In genomic region chr6:147167009-147167408, GRCh38 we compare ENCODE assay signal across 18 cellular contexts. TPM values are rescaled to one million over a fixed set of nuclear protein-coding genes. Genes with fewer than 3 reads are reported as not detected.
A peak's percentile ranks its signal among the peaks of the same experiment; 100 is the strongest.
DNase-seq lines count a peak whose midpoint lies in the region; ATAC-seq, FAIRE-seq and TF ChIP-seq lines count a peak whose summit lies in the region.
"Had no signal": no experiment of that assay in that cellular context is flagged by ENCODE, and none has a peak within 500 bp of the region (broad histone marks: within the 10 kb centered on the region; RNA-seq: fewer than 3 reads in every experiment).

No MANE protein-coding gene starts in this region.

- POLR2A ChIA-PET in endothelial cell of umbilical vein (lab: Charles Lee): no interaction called here

- H3K27me3 ChIP-seq in GM23248 (replicated peaks; ENCODE audit: insufficient read depth) (no peaks in the 10 kb centered on the region), endothelial cell of umbilical vein (ENCODE audit: control insufficient read depth in 2 of 2, insufficient read depth in 2 of 2, low read length in 2 of 2) (no peaks in the 10 kb centered on the region), parathyroid adenoma (ENCODE audit: control insufficient read depth, insufficient read depth, low read length) (no peaks in the 10 kb centered on the region), WERI-Rb-1 (ENCODE audit: insufficient read depth, low read depth, severe bottlenecking) (no peaks in the 10 kb centered on the region)

- H2AFZ ChIP-seq in GM23248 (peak overlapping the region; percentile 62), endothelial cell of umbilical vein (ENCODE audit: low read depth, low read length) (no peak overlapping the region), parathyroid adenoma (peak overlapping the region; percentile 67)
- H2AFZ ChIP-seq: PC-9 had no signal

- in situ Hi-C loops in GM23248 (cut with MboI): no loop called here

- no peak overlapping the region for H3K4me3 Mint-ChIP-seq in mesothelial cell of epicardium
- H3K4me3 Mint-ChIP-seq: CD4-positive, CD25-positive, alpha-beta regulatory T cell had no signal

- no peak for FAIRE-seq in endothelial cell of umbilical vein (lab: Jason Lieb, UNC)
- FAIRE-seq: H54, HTR-8/SVneo had no signal

- 54 to 71% methylated on average over 1 of the region's 1 CpG for WGBS in GM23248 (ENCODE audit: low coverage in 1 of 2, low lambda C conversion rate in 2 of 2, missing lambda C conversion rate in 2 of 2), 2 experiments

- H3K4me1 ChIP-seq in GM23248 (ENCODE audit: insufficient read depth): peaks cover 42% of the 10 kb centered on the region
- H3K4me1 ChIP-seq in endothelial cell of umbilical vein (ENCODE audit: control insufficient read depth, extremely low read depth, insufficient read depth, low read length): peaks cover 21% of the 10 kb centered on the region
- H3K4me1 ChIP-seq in parathyroid adenoma: peaks cover 11% of the 10 kb centered on the region

- H3K27ac ChIP-seq in GM23248: no peak overlapping the region
- H3K27ac ChIP-seq in SK-N-MC: peak overlapping the region; percentile 86
- no peak overlapping the region for H3K27ac ChIP-seq in endothelial cell of umbilical vein (ENCODE audit: insufficient read depth, low read depth, low read length)
- peak overlapping the region; percentile 59 for H3K27ac ChIP-seq in parathyroid adenoma
- H3K27ac ChIP-seq in WERI-Rb-1: no peak overlapping the region
- H3K27ac ChIP-seq: PC-9 had no signal

- no peaks in the 10 kb centered on the region for H3K9me3 ChIP-seq in GM23248 (ENCODE audit: low read depth)
- H3K9me3 ChIP-seq in SK-N-MC (ENCODE audit: low read depth, low read length): no peaks in the 10 kb centered on the region
- no peaks in the 10 kb centered on the region for H3K9me3 ChIP-seq in endothelial cell of umbilical vein (replicated peaks; ENCODE audit: control insufficient read depth, insufficient read depth, low read length)
- H3K9me3 ChIP-seq in parathyroid adenoma (ENCODE audit: control insufficient read depth, low read length): no peaks in the 10 kb centered on the region
- no peaks in the 10 kb centered on the region for H3K9me3 ChIP-seq in WERI-Rb-1 (ENCODE audit: severe bottlenecking)

- no peaks in the 10 kb centered on the region for H3K9me3 Mint-ChIP-seq in mesothelial cell of epicardium

- H3F3A ChIP-seq in GM23248 (ENCODE audit: insufficient read depth): peaks cover 19% of the 10 kb centered on the region

- no peaks in the 10 kb centered on the region for H3K9me1 ChIP-seq in endothelial cell of umbilical vein (replicated peaks; ENCODE audit: control insufficient read depth, extremely low read depth, insufficient read depth, low read length)

- no TSS peak for BruUV-seq in endothelial cell of umbilical vein (replicated peaks; lab: Mats Ljungman, UMichigan)

- ATAC-seq in HG03342 (IDR thresholded peaks at IDR 0.05; ENCODE audit: unreplicated experiment): no peak

- no peaks in the 10 kb centered on the region for H3K27me3 Mint-ChIP-seq in mesothelial cell of epicardium (ENCODE audit: low read depth)
- H3K27me3 Mint-ChIP-seq: CD4-positive, CD25-positive, alpha-beta regulatory T cell had no signal

- CTCF ChIA-PET in endothelial cell of umbilical vein (lab: Charles Lee): no interaction called here

- DNase-seq in GM23248: peak; percentile 46
- no peak for DNase-seq in SK-N-MC (ENCODE audit: low read depth, low spot score)
- DNase-seq in endothelial cell of umbilical vein (ENCODE audit: low read depth, low spot score): no peak
- DNase-seq in mesothelial cell of epicardium (ENCODE audit: low spot score in 2 of 2, unreplicated experiment in 2 of 2): no peak
- no peak for DNase-seq in NCI-H1048 (lab: John Stamatoyannopoulos, UW)
- DNase-seq in WERI-Rb-1: no peak
- DNase-seq: ACHN; CD4-positive, CD25-positive, alpha-beta regulatory T cell; DND-41; NCI-H1694; NCI-H2107; NCI-H526 treated with DMSO at 0.1 percent for 48 hours; NK-92 treated with Interleukin-12 subunit alpha and Interleukin-12 subunit beta, amount 100 ng/mL, for 24 hours; PC-9 had no signal

- no peak overlapping the region for H3K4me3 ChIP-seq in GM23248
- H3K4me3 ChIP-seq in SK-N-MC: peak overlapping the region; percentile 73
- no peak overlapping the region for H3K4me3 ChIP-seq in endothelial cell of umbilical vein (replicated peaks in 1 of 3; ENCODE audit: insufficient read depth in 1 of 3, low read depth in 1 of 3, low read length in 3 of 3)
- no peak overlapping the region for H3K4me3 ChIP-seq in parathyroid adenoma (ENCODE audit: low read depth, low read length)
- no peak overlapping the region for H3K4me3 ChIP-seq in WERI-Rb-1 (ENCODE audit: low read depth, low read length)
- H3K4me3 ChIP-seq: PC-9 had no signal

- H4K20me1 ChIP-seq in GM23248 (ENCODE audit: insufficient read depth) (no peaks in the 10 kb centered on the region), endothelial cell of umbilical vein (replicated peaks; ENCODE audit: control insufficient read depth, extremely low read depth, insufficient read depth, low read length) (no peaks in the 10 kb centered on the region)

- no peaks in the 10 kb centered on the region for H3K79me2 ChIP-seq in GM23248 (ENCODE audit: insufficient read depth)
- H3K79me2 ChIP-seq in endothelial cell of umbilical vein (ENCODE audit: control insufficient read depth, insufficient read depth, low read length): no peaks in the 10 kb centered on the region
- no peaks in the 10 kb centered on the region for H3K79me2 ChIP-seq in parathyroid adenoma

- dilution Hi-C loops in endothelial cell of umbilical vein (cut with MboI; ENCODE audit: extremely low pct_ligation_motif_present, low sequenced_read_pairs): no loop called here

- TF ChIP-seq CTCF in endothelial cell of umbilical vein (IDR thresholded peaks at IDR 0.05; ENCODE audit: extremely low read depth in 1 of 2, insufficient read depth in 1 of 2, low read depth in 1 of 2, low read length in 2 of 2): no peak
- TF ChIP-seq CTCF in parathyroid adenoma (IDR thresholded peaks at IDR 0.05): no peak
- TF ChIP-seq CTCF in mesothelial cell of epicardium (IDR thresholded peaks at IDR 0.05; ENCODE audit: unreplicated experiment): no peak
- TF ChIP-seq CTCF in WERI-Rb-1 (IDR thresholded peaks at IDR 0.05; ENCODE audit: low read depth, low read length): no peak

- TF ChIP-seq POLR2A in endothelial cell of umbilical vein (IDR thresholded peaks at IDR 0.05; ENCODE audit: low read depth, low read length): no peak

- no peaks in the 10 kb centered on the region for H3K4me1 Mint-ChIP-seq in mesothelial cell of epicardium
- H3K4me1 Mint-ChIP-seq: CD4-positive, CD25-positive, alpha-beta regulatory T cell had no signal

- H3K4me2 ChIP-seq in GM23248 (ENCODE audit: unreplicated experiment) (peak overlapping the region; percentile 20), endothelial cell of umbilical vein (ENCODE audit: insufficient read depth, low read length) (no peak overlapping the region), parathyroid adenoma (ENCODE audit: low read length) (no peak overlapping the region)
- H3K4me2 ChIP-seq: PC-9 had no signal

- H3K9ac ChIP-seq in GM23248 (no peak overlapping the region), SK-N-MC (ENCODE audit: insufficient read length) (peak overlapping the region; percentile 37), endothelial cell of umbilical vein (replicated peaks; ENCODE audit: extremely low read depth, insufficient read depth, low read length) (no peak overlapping the region), parathyroid adenoma (no peak overlapping the region)

- H3K27ac Mint-ChIP-seq in mesothelial cell of epicardium: no peak overlapping the region
- H3K27ac Mint-ChIP-seq: CD4-positive, CD25-positive, alpha-beta regulatory T cell had no signal

- intact Hi-C loops in endothelial cell of umbilical vein (cut with micrococcal nuclease): no loop called here

- H3K9me2 ChIP-seq in GM23248 (ENCODE audit: insufficient read depth): no peaks in the 10 kb centered on the region

- H3K36me3 Mint-ChIP-seq in mesothelial cell of epicardium: no peaks in the 10 kb centered on the region
- H3K36me3 Mint-ChIP-seq: CD4-positive, CD25-positive, alpha-beta regulatory T cell had no signal

- no peaks in the 10 kb centered on the region for H3K36me3 ChIP-seq in GM23248 (ENCODE audit: low read depth)
- H3K36me3 ChIP-seq in SK-N-MC (ENCODE audit: insufficient read depth, low read length): no peaks in the 10 kb centered on the region
- H3K36me3 ChIP-seq in endothelial cell of umbilical vein (ENCODE audit: control insufficient read depth in 2 of 2, extremely low read depth in 1 of 2, insufficient read depth in 2 of 2, low read length in 2 of 2): no peaks in the 10 kb centered on the region
- H3K36me3 ChIP-seq in parathyroid adenoma (ENCODE audit: control insufficient read depth, insufficient read depth, low read length): no peaks in the 10 kb centered on the region
- H3K36me3 ChIP-seq in WERI-Rb-1: no peaks in the 10 kb centered on the region

TF ChIP-seq in endothelial cell of umbilical vein, 7 proteins besides CTCF, POLR2A, EP300 and RAD21:
- TF ChIP-seq JUN (IDR thresholded peaks at IDR 0.05; ENCODE audit: borderline replicate concordance, insufficient read depth, insufficient read length, low read depth): peak; percentile 17
- no peak for TF ChIP-seq EZH2 (IDR thresholded peaks at IDR 0.05; ENCODE audit: borderline replicate concordance, low read depth, low read length, severe bottlenecking)
- TF ChIP-seq FOS (IDR thresholded peaks at IDR 0.05; ENCODE audit: borderline replicate concordance, insufficient read depth, low read length): peak; percentile 44
- no peak for TF ChIP-seq GATA2 (IDR thresholded peaks at IDR 0.05; ENCODE audit: insufficient read depth, insufficient read length, low read depth, low read length)
- no peak for TF ChIP-seq MAX (IDR thresholded peaks at IDR 0.05; ENCODE audit: insufficient read depth, insufficient read length)

RNA-seq across cellular contexts. Expression of gene STXBP5, which starts 37.2 kb away (rescaled TPM):
- total RNA-seq in GM23248 (2014; rRNA removed; shearing (Covaris generic)): 28.7 and 49.9 TPM in 2 replicates
- polyA plus RNA-seq in GM23248 (2016; fragmentation: Nextera tagmentation; extraction: Ambion mirVana) (4.4 and 4.9 TPM in 2 replicates), endothelial cell of umbilical vein (4.7 and 7.1 TPM in 2 replicates)
- total RNA-seq in endothelial cell of umbilical vein (21.8 and 25.0 TPM in 2 replicates), mesothelial cell of epicardium (19.0 to 22.0 TPM (median 19.9 TPM) in 3 replicates)
- 7.0 and 8.8 TPM in 2 replicates for polyA plus RNA-seq in endothelial cell of umbilical vein (2011; cell fraction: cytosol; rRNA removed)
- 24.8 and 25.0 TPM in 2 replicates for polyA plus RNA-seq in endothelial cell of umbilical vein (2011; cell fraction: nucleus; rRNA removed)
- 11.8 and 16.5 TPM in 2 replicates for polyA plus RNA-seq in endothelial cell of umbilical vein (2012)
- 43.1 and 44.2 TPM in 2 replicates for polyA minus RNA-seq in endothelial cell of umbilical vein
- 19.0 TPM for polyA minus RNA-seq in endothelial cell of umbilical vein (2011; cell fraction: cytosol; rRNA and poly(A)+ RNA removed)
- polyA minus RNA-seq in endothelial cell of umbilical vein (2011; cell fraction: nucleus; rRNA and poly(A)+ RNA removed): 96.6 and 124 TPM in 2 replicates

Comparison
In these comparisons a context has a peak if more than half of its experiments do, and no peak if none do; other contexts are left out.
1. H3K27ac ChIP-seq: peak in SK-N-MC (single experiment) and parathyroid adenoma (single experiment); none in GM23248 (single experiment), endothelial cell of umbilical vein (single experiment) and WERI-Rb-1 (single experiment).